Comparison of ENCODE assay signal across 9 cellular contexts in the genomic region with DNA sequence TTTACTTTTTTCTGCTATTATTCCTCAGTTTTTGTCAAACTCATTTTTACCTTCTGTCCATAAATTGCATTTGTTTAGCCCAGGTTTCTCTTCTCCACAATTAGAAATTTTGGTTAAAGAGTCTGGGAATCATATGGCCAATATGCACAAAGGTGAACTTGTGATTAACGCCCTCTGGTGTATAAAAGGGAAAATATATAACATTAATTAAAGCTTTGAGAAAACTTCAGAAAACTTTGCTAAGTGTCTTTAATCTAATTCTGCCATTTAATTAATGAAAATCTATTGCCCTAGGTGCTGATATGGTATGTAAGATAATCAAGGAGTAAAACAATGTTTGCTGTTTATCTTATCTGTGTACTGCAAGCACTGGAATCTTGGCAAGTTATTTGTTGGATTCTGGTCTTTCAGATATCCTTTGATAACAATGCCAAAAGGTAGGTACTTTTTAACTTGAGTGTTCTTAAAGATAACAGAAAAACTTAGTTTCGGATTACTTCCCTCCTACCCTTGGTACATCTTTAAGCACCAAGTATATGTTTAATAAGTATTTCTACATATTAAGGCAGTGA.
DNase-seq lines count a peak whose midpoint lies in the region; ATAC-seq and TF ChIP-seq lines count a peak whose summit lies in the region.
"Had no signal": no experiment of that assay in that cellular context is flagged by ENCODE, and none has a peak within 500 bp of the region (broad histone marks: within the 10 kb centered on the region; RNA-seq: fewer than 3 reads in every experiment).

No MANE protein-coding gene starts in this region.

- no peak overlapping the region for H2AFZ ChIP-seq in OCI-LY3 (ENCODE audit: low read depth, low read length)
- H2AFZ ChIP-seq in smooth muscle cell (ENCODE audit: low read depth): no peak overlapping the region

- no peaks in the 10 kb centered on the region for H3K79me2 ChIP-seq in OCI-LY3 (ENCODE audit: low read length)
- H3K79me2 ChIP-seq in smooth muscle cell (ENCODE audit: low read depth): no peaks in the 10 kb centered on the region

- H3K9me3 ChIP-seq in cardiac muscle cell (ENCODE audit: low read depth) (no peaks in the 10 kb centered on the region), OCI-LY3 (ENCODE audit: insufficient read depth, low read length) (0 out of 2 replicates have a peak, but pooled peaks cover 7% of the 10 kb centered on the region), esophagus squamous epithelium (peaks cover 0 to 10% (median 5%) of the 10 kb centered on the region in 3 donors), smooth muscle cell (replicated peaks; ENCODE audit: low read depth) (no peaks in the 10 kb centered on the region)

- DNase-seq in cardiac muscle cell (ENCODE audit: low read depth in 1 of 2, low spot score in 1 of 2): peak in 1 of 2 donors; percentile 22
- no peak for DNase-seq in Right ventricle myocardium inferior (ENCODE audit: missing footprints)
- DNase-seq in esophagus squamous epithelium (lab: John Stamatoyannopoulos, UW): no peak
- DNase-seq in smooth muscle cell (lab: John Stamatoyannopoulos, UW; ENCODE audit: unreplicated experiment): no peak
- no peak for DNase-seq in HPDE6-E6E7 (ENCODE audit: extremely low spot score)
- no peak for DNase-seq in activated naive CD4-positive, alpha-beta T cell treated with anti-CD3 and anti-CD28 coated beads, Interleukin-2, amount 50 U/mL, for 16 hours
- DNase-seq: activated T-cell treated with anti-CD3 and anti-CD28 coated beads for 4 hours had no signal

- no peaks in the 10 kb centered on the region for H3F3A ChIP-seq in smooth muscle cell (ENCODE audit: low read depth)

- no peak overlapping the region for H3K4me2 ChIP-seq in OCI-LY3 (ENCODE audit: low read length)
- no peak overlapping the region for H3K4me2 ChIP-seq in smooth muscle cell

- 11 to 27% methylated on average over 2 of the region's 2 CpGs for WGBS in esophagus squamous epithelium, 2 donors
- 61% methylated on average over 2 of the region's 2 CpGs for WGBS in smooth muscle cell (ENCODE audit: low lambda C conversion rate)

- ATAC-seq in Right ventricle myocardium inferior: no peak
- no peak for ATAC-seq in HG03135 (IDR thresholded peaks at IDR 0.05; ENCODE audit: unreplicated experiment)

- TF ChIP-seq POLR2A in esophagus squamous epithelium (IDR thresholded peaks at IDR 0.05): no peak

- H3K27me3 ChIP-seq in cardiac muscle cell (no peaks in the 10 kb centered on the region), OCI-LY3 (ENCODE audit: low read depth, low read length) (no peaks in the 10 kb centered on the region), esophagus squamous epithelium (no peaks in the 10 kb centered on the region), smooth muscle cell (ENCODE audit: low read depth) (no peaks in the 10 kb centered on the region)

- H4K20me1 ChIP-seq in OCI-LY3 (ENCODE audit: insufficient read depth, low read length) (no peaks in the 10 kb centered on the region), smooth muscle cell (ENCODE audit: low read depth) (no peaks in the 10 kb centered on the region)

- H3K9ac ChIP-seq in OCI-LY3 (ENCODE audit: low read length) (no peak overlapping the region), smooth muscle cell (ENCODE audit: low read depth) (no peak overlapping the region)

- TF ChIP-seq CTCF in cardiac muscle cell (IDR thresholded peaks at IDR 0.05; ENCODE audit: low read depth, low read length) (peak; percentile 30), OCI-LY3 (IDR thresholded peaks at IDR 0.05; ENCODE audit: low read depth, low read length) (peak; percentile 56), esophagus squamous epithelium (IDR thresholded peaks at IDR 0.05) (peak in 4 of 6 experiments; percentile 26 to 49 (median 35)), smooth muscle cell (IDR thresholded peaks at IDR 0.05; ENCODE audit: borderline replicate concordance, insufficient read depth, poor library complexity, severe bottlenecking) (peak; percentile 36)

- H3K36me3 ChIP-seq in cardiac muscle cell (no peaks in the 10 kb centered on the region), OCI-LY3 (replicated peaks; ENCODE audit: low read depth, low read length) (no peaks in the 10 kb centered on the region), esophagus squamous epithelium (no peaks in the 10 kb centered on the region), smooth muscle cell (ENCODE audit: low read depth) (no peaks in the 10 kb centered on the region)

- intact Hi-C loops in Right ventricle myocardium inferior (cut with DNase I) (loop anchor here (2.0 kb wide), 1 partner anchor 178 kb away; no protein-coding TSS in a partner anchor), esophagus squamous epithelium (cut with DNase I) (loop anchor here (10.0 kb wide), 1 partner anchor 614 kb away; no protein-coding TSS in a partner anchor)

- H3K4me1 ChIP-seq in cardiac muscle cell (ENCODE audit: low read depth) (no peaks in the 10 kb centered on the region), OCI-LY3 (ENCODE audit: low read length) (no peaks in the 10 kb centered on the region), esophagus squamous epithelium (no peaks in the 10 kb centered on the region), smooth muscle cell (ENCODE audit: low read depth) (no peaks in the 10 kb centered on the region)

- H3K4me3 ChIP-seq in cardiac muscle cell: no peak overlapping the region
- no peak overlapping the region for H3K4me3 ChIP-seq in OCI-LY3 (ENCODE audit: low read length)
- no peak overlapping the region for H3K4me3 ChIP-seq in esophagus squamous epithelium
- H3K4me3 ChIP-seq in smooth muscle cell: no peak overlapping the region

- H3K27ac ChIP-seq in cardiac muscle cell (no peak overlapping the region), OCI-LY3 (ENCODE audit: low read length) (no peak overlapping the region), esophagus squamous epithelium (no peak overlapping the region), smooth muscle cell (ENCODE audit: low read depth) (no peak overlapping the region)
